Comparison of ENCODE assay signal across 27 cellular contexts in genomic region chr9:81268048-81268447, GRCh38.
DNase-seq lines count a peak whose midpoint lies in the region; ATAC-seq and TF ChIP-seq lines count a peak whose summit lies in the region.
"Had no signal": no experiment of that assay in that cellular context is flagged by ENCODE, and none has a peak within 500 bp of the region (broad histone marks: within the 10 kb centered on the region; RNA-seq: fewer than 3 reads in every experiment).

No MANE protein-coding gene starts in this region.

- TF ChIP-seq CTCF in epithelial cell of esophagus (IDR thresholded peaks at IDR 0.05; ENCODE audit: insufficient read depth, low read depth, low read length, missing control alignments): no peak
- TF ChIP-seq CTCF in Caco-2 (IDR thresholded peaks at IDR 0.05; ENCODE audit: insufficient read depth in 1 of 2, low read depth in 1 of 2, low read length in 1 of 2, severe bottlenecking in 1 of 2, unreplicated experiment in 1 of 2): no peak
- no peak for TF ChIP-seq CTCF in right atrium auricular region (IDR thresholded peaks at IDR 0.05)

- DNase-seq in EL (peak; percentile 42), adipocyte (ENCODE audit: low read depth) (peak; percentile 17), epithelial cell of esophagus (ENCODE audit: low read depth) (peak; percentile 23), skeletal muscle cell (ENCODE audit: low read depth) (peak; percentile 36), Caco-2 (no peak), right atrium auricular region (ENCODE audit: low spot score) (no peak), NCI-H1105 treated with DMSO at 0.1 percent for 48 hours (lab: John Stamatoyannopoulos, UW) (no peak)
- DNase-seq: ACHN; activated CD4-positive, alpha-beta T cell treated with anti-CD3 and anti-CD28 coated beads for 36 hours; aorta; dermis blood vessel endothelial cell; esophagus squamous epithelium; H9; NCI-H146; stimulated activated CD4-positive, alpha-beta T cell treated with anti-CD3 and anti-CD28 coated beads, Interleukin-12 subunit alpha, Interleukin-12 subunit beta, amount 100 ng/mL, for 4 hours; stimulated activated CD4-positive, alpha-beta T cell treated with anti-CD3 and anti-CD28 coated beads, Interleukin-2, amount 100 ng/mL, for 48 hours; stomach; SW 1271; thyroid gland had no signal

- H3K36me3 ChIP-seq in adipocyte (ENCODE audit: control insufficient read depth, insufficient read depth, low read length, severe bottlenecking) (no peaks in the 10 kb centered on the region), Caco-2 (ENCODE audit: control insufficient read depth, insufficient read depth, low read length) (no peaks in the 10 kb centered on the region), right atrium auricular region (no peaks in the 10 kb centered on the region)
- H3K36me3 ChIP-seq: esophagus squamous epithelium, neural progenitor cell, stomach, thyroid gland, vagina had no signal

- H3K4me1 ChIP-seq in adipocyte (ENCODE audit: control insufficient read depth, insufficient read depth, low read length): no peaks in the 10 kb centered on the region
- H3K4me1 ChIP-seq in Caco-2: no peaks in the 10 kb centered on the region
- no peaks in the 10 kb centered on the region for H3K4me1 ChIP-seq in right atrium auricular region
- H3K4me1 ChIP-seq: esophagus squamous epithelium, parathyroid adenoma, stomach, thyroid gland, vagina had no signal

- no peak overlapping the region for H3K4me3 Mint-ChIP-seq in Caco-2 (ENCODE audit: unreplicated experiment)
- H3K4me3 Mint-ChIP-seq: activated CD4-positive, alpha-beta T cell treated with anti-CD3 and anti-CD28 coated beads for 36 hours; activated naive CD4-positive, alpha-beta T cell treated with anti-CD3 and anti-CD28 coated beads, Interleukin-2, amount 50 U/mL, for 24 hours; central memory CD8-positive, alpha-beta T cell; H9; memory B cell; neural progenitor cell had no signal

- intact Hi-C loops in Caco-2 (cut with micrococcal nuclease; ENCODE audit: unreplicated experiment): no loop called here

- H3K4me1 Mint-ChIP-seq in Caco-2 (ENCODE audit: low read depth, unreplicated experiment): no peaks in the 10 kb centered on the region
- H3K4me1 Mint-ChIP-seq: activated CD4-positive, alpha-beta T cell treated with anti-CD3 and anti-CD28 coated beads for 36 hours; activated naive CD4-positive, alpha-beta T cell treated with anti-CD3 and anti-CD28 coated beads, Interleukin-2, amount 50 U/mL, for 24 hours; central memory CD8-positive, alpha-beta T cell; H9; memory B cell had no signal

- H3K36me3 Mint-ChIP-seq in Caco-2 (ENCODE audit: insufficient read depth, unreplicated experiment): no peaks in the 10 kb centered on the region
- H3K36me3 Mint-ChIP-seq: activated naive CD4-positive, alpha-beta T cell treated with anti-CD3 and anti-CD28 coated beads, Interleukin-2, amount 50 U/mL, for 24 hours; memory B cell; neural progenitor cell had no signal

- no TSS peak for BruUV-seq in Caco-2 (replicated peaks; lab: Mats Ljungman, UMichigan)

- H3K4me3 ChIP-seq in adipocyte (ENCODE audit: low read length) (no peak overlapping the region), epithelial cell of esophagus (ENCODE audit: low read length) (no peak overlapping the region), skeletal muscle cell (ENCODE audit: low read depth, low read length) (no peak overlapping the region), Caco-2 (ENCODE audit: low read depth, low read length) (no peak overlapping the region), right atrium auricular region (no peak overlapping the region)
- H3K4me3 ChIP-seq: esophagus squamous epithelium, neural progenitor cell, stomach, thyroid gland, vagina had no signal

- CTCF ChIA-PET in Caco-2 (lab: Charles Lee): no interaction called here

- H3K27me3 Mint-ChIP-seq in Caco-2 (ENCODE audit: insufficient read depth, unreplicated experiment): no peaks in the 10 kb centered on the region
- H3K27me3 Mint-ChIP-seq: activated naive CD4-positive, alpha-beta T cell treated with anti-CD3 and anti-CD28 coated beads, Interleukin-2, amount 50 U/mL, for 24 hours; central memory CD8-positive, alpha-beta T cell; memory B cell had no signal

- no peaks in the 10 kb centered on the region for H3K9me3 Mint-ChIP-seq in Caco-2 (ENCODE audit: unreplicated experiment)

- POLR2A ChIA-PET in Caco-2 (lab: Charles Lee): no interaction called here

- H3K9ac ChIP-seq in adipocyte (ENCODE audit: low read length): no peak overlapping the region
- H3K9ac ChIP-seq: KMS-11, neural progenitor cell, parathyroid adenoma had no signal

- no peak overlapping the region for H3K27ac Mint-ChIP-seq in Caco-2 (ENCODE audit: unreplicated experiment)
- H3K27ac Mint-ChIP-seq: activated CD4-positive, alpha-beta T cell treated with anti-CD3 and anti-CD28 coated beads for 36 hours; activated naive CD4-positive, alpha-beta T cell treated with anti-CD3 and anti-CD28 coated beads, Interleukin-2, amount 50 U/mL, for 24 hours; H9; memory B cell; neural progenitor cell had no signal

- H3K27me3 ChIP-seq in adipocyte (replicated peaks; ENCODE audit: control insufficient read depth, insufficient read depth, low read length): no peaks in the 10 kb centered on the region
- no peaks in the 10 kb centered on the region for H3K27me3 ChIP-seq in Caco-2 (replicated peaks; ENCODE audit: control insufficient read depth, insufficient read depth, low read length)
- H3K27me3 ChIP-seq in right atrium auricular region: no peaks in the 10 kb centered on the region
- H3K27me3 ChIP-seq: esophagus squamous epithelium, neural progenitor cell, stomach, thyroid gland, vagina had no signal

- H3K27ac ChIP-seq in right atrium auricular region: no peak overlapping the region
- H3K27ac ChIP-seq: esophagus squamous epithelium, KMS-11, neural progenitor cell, parathyroid adenoma, stomach, thyroid gland, vagina had no signal

- H3K9me3 ChIP-seq in adipocyte (ENCODE audit: control insufficient read depth, low read length): no peaks in the 10 kb centered on the region
- H3K9me3 ChIP-seq in Caco-2: no peaks in the 10 kb centered on the region
- no peaks in the 10 kb centered on the region for H3K9me3 ChIP-seq in right atrium auricular region
- H3K9me3 ChIP-seq: esophagus squamous epithelium, thyroid gland, vagina had no signal

- ATAC-seq in GM19455 (IDR thresholded peaks at IDR 0.05; ENCODE audit: unreplicated experiment): no peak
- ATAC-seq: activated CD4-positive, alpha-beta T cell treated with anti-CD3 and anti-CD28 coated beads for 36 hours had no signal

Comparison
In these comparisons a context has a peak if more than half of its experiments do, and no peak if none do; other contexts are left out.
1. DNase-seq: peak in EL (single experiment), adipocyte (single experiment), epithelial cell of esophagus (single experiment) and skeletal muscle cell (single experiment); none in Caco-2 (0 of 2), right atrium auricular region (single experiment) and NCI-H1105 treated with DMSO at 0.1 percent for 48 hours (single experiment).